Comparison of ENCODE assay signal across 1 cellular context in the genomic region with DNA sequence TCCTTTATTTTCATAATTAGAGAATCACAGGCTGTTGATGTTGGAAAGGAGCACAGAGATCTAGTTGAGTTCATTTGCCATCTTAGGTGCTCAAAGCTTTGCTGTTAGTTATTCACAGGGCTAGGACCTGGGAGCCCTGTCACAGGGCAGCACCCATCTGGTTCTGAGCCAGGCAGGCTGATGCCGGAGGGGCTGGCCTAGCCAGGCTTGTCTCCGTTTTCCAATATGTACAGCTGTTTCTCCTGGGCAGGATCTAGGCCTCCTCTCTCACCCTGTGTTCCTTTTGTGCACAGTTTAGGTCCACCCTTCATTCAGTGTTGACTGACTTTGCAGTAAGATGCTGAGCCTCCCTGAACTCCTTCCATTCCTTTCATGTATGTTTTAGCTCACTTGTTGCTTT.
TF ChIP-seq lines count a peak whose summit lies in the region.

No MANE protein-coding gene starts in this region.

TF ChIP-seq in WTC11, 78 proteins besides CTCF, POLR2A, EP300 and RAD21:
- TF ChIP-seq, protein P1, sequence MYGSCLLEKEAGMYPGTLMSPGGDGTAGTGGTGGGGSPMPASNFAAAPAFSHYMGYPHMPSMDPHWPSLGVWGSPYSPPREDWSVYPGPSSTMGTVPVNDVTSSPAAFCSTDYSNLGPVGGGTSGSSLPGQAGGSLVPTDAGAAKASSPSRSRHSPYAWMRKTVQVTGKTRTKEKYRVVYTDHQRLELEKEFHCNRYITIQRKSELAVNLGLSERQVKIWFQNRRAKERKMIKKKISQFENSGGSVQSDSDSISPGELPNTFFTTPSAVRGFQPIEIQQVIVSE (CRISPR knock-in tag; IDR thresholded peaks at IDR 0.05; ENCODE audit: borderline replicate concordance): no peak
- TF ChIP-seq CBFB (CRISPR knock-in tag; IDR thresholded peaks at IDR 0.05; ENCODE audit: low read depth): no peak
- TF ChIP-seq NFATC4 (CRISPR knock-in tag; IDR thresholded peaks at IDR 0.05): no peak
- TF ChIP-seq ESRRA (CRISPR knock-in tag; IDR thresholded peaks at IDR 0.05; ENCODE audit: borderline replicate concordance): no peak
- TF ChIP-seq ZNF138 (CRISPR knock-in tag; conservative IDR thresholded peaks at IDR 0.05): no peak
- TF ChIP-seq, protein P2, sequence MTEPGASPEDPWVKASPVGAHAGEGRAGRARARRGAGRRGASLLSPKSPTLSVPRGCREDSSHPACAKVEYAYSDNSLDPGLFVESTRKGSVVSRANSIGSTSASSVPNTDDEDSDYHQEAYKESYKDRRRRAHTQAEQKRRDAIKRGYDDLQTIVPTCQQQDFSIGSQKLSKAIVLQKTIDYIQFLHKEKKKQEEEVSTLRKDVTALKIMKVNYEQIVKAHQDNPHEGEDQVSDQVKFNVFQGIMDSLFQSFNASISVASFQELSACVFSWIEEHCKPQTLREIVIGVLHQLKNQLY (CRISPR knock-in tag; IDR thresholded peaks at IDR 0.05): no peak
- no peak for TF ChIP-seq EMX1 (CRISPR knock-in tag; IDR thresholded peaks at IDR 0.05)
- TF ChIP-seq, protein P3, sequence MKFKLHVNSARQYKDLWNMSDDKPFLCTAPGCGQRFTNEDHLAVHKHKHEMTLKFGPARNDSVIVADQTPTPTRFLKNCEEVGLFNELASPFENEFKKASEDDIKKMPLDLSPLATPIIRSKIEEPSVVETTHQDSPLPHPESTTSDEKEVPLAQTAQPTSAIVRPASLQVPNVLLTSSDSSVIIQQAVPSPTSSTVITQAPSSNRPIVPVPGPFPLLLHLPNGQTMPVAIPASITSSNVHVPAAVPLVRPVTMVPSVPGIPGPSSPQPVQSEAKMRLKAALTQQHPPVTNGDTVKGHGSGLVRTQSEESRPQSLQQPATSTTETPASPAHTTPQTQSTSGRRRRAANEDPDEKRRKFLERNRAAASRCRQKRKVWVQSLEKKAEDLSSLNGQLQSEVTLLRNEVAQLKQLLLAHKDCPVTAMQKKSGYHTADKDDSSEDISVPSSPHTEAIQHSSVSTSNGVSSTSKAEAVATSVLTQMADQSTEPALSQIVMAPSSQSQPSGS (CRISPR knock-in tag; IDR thresholded peaks at IDR 0.05; ENCODE audit: borderline replicate concordance, low read depth): no peak
- TF ChIP-seq RELA (CRISPR knock-in tag; IDR thresholded peaks at IDR 0.05; ENCODE audit: borderline replicate concordance): no peak
- TF ChIP-seq JAZF1 (CRISPR knock-in tag; IDR thresholded peaks at IDR 0.05): no peak
- no peak for TF ChIP-seq NR3C1 (CRISPR knock-in tag; conservative IDR thresholded peaks at IDR 0.05; ENCODE audit: low read depth)
- no peak for TF ChIP-seq GTF2I (CRISPR knock-in tag; conservative IDR thresholded peaks at IDR 0.05)
- TF ChIP-seq, protein P4, sequence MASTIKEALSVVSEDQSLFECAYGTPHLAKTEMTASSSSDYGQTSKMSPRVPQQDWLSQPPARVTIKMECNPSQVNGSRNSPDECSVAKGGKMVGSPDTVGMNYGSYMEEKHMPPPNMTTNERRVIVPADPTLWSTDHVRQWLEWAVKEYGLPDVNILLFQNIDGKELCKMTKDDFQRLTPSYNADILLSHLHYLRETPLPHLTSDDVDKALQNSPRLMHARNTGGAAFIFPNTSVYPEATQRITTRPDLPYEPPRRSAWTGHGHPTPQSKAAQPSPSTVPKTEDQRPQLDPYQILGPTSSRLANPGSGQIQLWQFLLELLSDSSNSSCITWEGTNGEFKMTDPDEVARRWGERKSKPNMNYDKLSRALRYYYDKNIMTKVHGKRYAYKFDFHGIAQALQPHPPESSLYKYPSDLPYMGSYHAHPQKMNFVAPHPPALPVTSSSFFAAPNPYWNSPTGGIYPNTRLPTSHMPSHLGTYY (CRISPR knock-in tag; IDR thresholded peaks at IDR 0.05): no peak
- TF ChIP-seq ZNF121 (CRISPR knock-in tag; IDR thresholded peaks at IDR 0.05): no peak
- no peak for TF ChIP-seq FOXP1 (CRISPR knock-in tag; IDR thresholded peaks at IDR 0.05; ENCODE audit: borderline replicate concordance)
- no peak for TF ChIP-seq HMGA2 (CRISPR knock-in tag; IDR thresholded peaks at IDR 0.05)
